ENCODE assay signal across 30 cellular contexts in the genomic region with DNA sequence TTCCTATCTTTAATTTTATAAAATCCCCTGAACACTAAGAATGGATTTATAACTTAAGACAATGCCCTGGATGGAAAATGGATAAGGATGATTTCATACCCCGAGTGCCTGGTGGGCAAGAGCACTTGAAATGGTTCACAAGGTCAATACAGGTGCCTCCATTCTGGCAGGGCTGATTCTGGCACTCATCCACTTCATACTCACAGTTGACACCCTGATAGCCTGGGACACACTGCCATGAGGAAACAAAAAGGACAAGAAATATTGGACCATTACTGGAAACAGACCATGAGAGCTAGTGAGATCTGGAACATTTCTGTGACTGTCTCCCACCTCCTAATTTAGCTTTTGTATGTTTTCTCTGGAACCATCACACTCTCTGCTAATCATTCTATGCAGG. TPM values are rescaled to one million over a fixed set of nuclear protein-coding genes. Genes with fewer than 3 reads are reported as not detected.
DNase-seq lines count a peak whose midpoint lies in the region; ATAC-seq, FAIRE-seq and TF ChIP-seq lines count a peak whose summit lies in the region.
"Had no signal": no experiment of that assay in that cellular context is flagged by ENCODE, and none has a peak within 500 bp of the region (broad histone marks: within the 10 kb centered on the region; RNA-seq: fewer than 3 reads in every experiment).

No MANE protein-coding gene starts in this region.

- H3K4me1 Mint-ChIP-seq in astrocyte (ENCODE audit: low read depth, unreplicated experiment) = peaks cover 4% of the 10 kb centered on the region
- H3K4me1 Mint-ChIP-seq: CD14-positive monocyte; CD8-positive, alpha-beta memory T cell had no signal

- no peaks in the 10 kb centered on the region for H3K27me3 Mint-ChIP-seq in astrocyte (ENCODE audit: low read depth, unreplicated experiment)
- H3K27me3 Mint-ChIP-seq: CD8-positive, alpha-beta memory T cell; IgD-negative memory B cell had no signal

- TF ChIP-seq CTCF in heart left ventricle (IDR thresholded peaks at IDR 0.05) (no peak), astrocyte (IDR thresholded peaks at IDR 0.05; ENCODE audit: insufficient read depth, low read depth, low read length) (no peak)

- no peaks in the 10 kb centered on the region for H4K20me1 ChIP-seq in astrocyte (ENCODE audit: insufficient read depth, low read length)

- no peaks in the 10 kb centered on the region for H3K9me3 Mint-ChIP-seq in astrocyte (ENCODE audit: unreplicated experiment)

- no peaks in the 10 kb centered on the region for H3K27me3 ChIP-seq in heart left ventricle
- H3K27me3 ChIP-seq in astrocyte (ENCODE audit: insufficient read depth, low read length) = no peaks in the 10 kb centered on the region

- no peak for TF ChIP-seq POLR2A in heart left ventricle (IDR thresholded peaks at IDR 0.05)

- H3K4me3 ChIP-seq in heart left ventricle (no peak overlapping the region), astrocyte (ENCODE audit: insufficient read depth, low read depth, low read length) (no peak overlapping the region)
- H3K4me3 ChIP-seq: PC-9 had no signal

- H3K79me2 ChIP-seq in astrocyte (ENCODE audit: insufficient read depth, low read length) = no peaks in the 10 kb centered on the region

- H3K36me3 Mint-ChIP-seq in astrocyte (ENCODE audit: low read depth, unreplicated experiment) = peaks cover 49% of the 10 kb centered on the region

- H3K36me3 ChIP-seq in heart left ventricle = peaks cover 0 to 92% (median 76%) of the 10 kb centered on the region in 9 donors
- H3K36me3 ChIP-seq in astrocyte (ENCODE audit: insufficient read depth, low read length) = peaks cover 50% of the 10 kb centered on the region
- H3K36me3 ChIP-seq: BE2C had no signal

- H3K4me3 Mint-ChIP-seq in astrocyte (ENCODE audit: unreplicated experiment) = no peak overlapping the region
- H3K4me3 Mint-ChIP-seq: CD14-positive monocyte; CD8-positive, alpha-beta memory T cell; IgD-negative memory B cell had no signal

- H3K4me2 ChIP-seq in astrocyte (ENCODE audit: low read length) = no peak overlapping the region
- H3K4me2 ChIP-seq: KMS-11, PC-9 had no signal

- ATAC-seq in heart left ventricle (peak in 3 of 4 donors; percentile 61 to 72 (median 71)), Right ventricle myocardium inferior (no peak), HG03469 (IDR thresholded peaks at IDR 0.05; ENCODE audit: unreplicated experiment) (no peak)

- intact Hi-C loops in heart left ventricle (cut with DNase I) = no loop called here
- intact Hi-C loops in Right ventricle myocardium inferior (cut with DNase I) = no loop called here

- H3K9me3 ChIP-seq in heart left ventricle = peaks cover 0 to 15% (median 0%) of the 10 kb centered on the region in 12 donors
- no peaks in the 10 kb centered on the region for H3K9me3 ChIP-seq in astrocyte (ENCODE audit: insufficient read depth, low read depth, low read length)
- H3K9me3 ChIP-seq: BE2C had no signal

- FAIRE-seq in astrocyte (lab: Jason Lieb, UNC) = no peak
- peak; percentile 44 for FAIRE-seq in urothelium cell line (lab: Jason Lieb, UNC)
- FAIRE-seq: GM19239, H1 had no signal

- 40 to 50% (median 47%) methylated on average over 1 of the region's 1 CpG for WGBS in heart left ventricle, 4 donors

- H2AFZ ChIP-seq in astrocyte (ENCODE audit: low read depth, low read length) = no peak overlapping the region
- H2AFZ ChIP-seq: PC-9 had no signal

- H3K27ac Mint-ChIP-seq in astrocyte (ENCODE audit: unreplicated experiment) = peak overlapping the region; percentile 43

- H3K4me1 ChIP-seq in heart left ventricle = peaks cover 0 to 20% (median 3%) of the 10 kb centered on the region in 12 donors
- no peaks in the 10 kb centered on the region for H3K4me1 ChIP-seq in astrocyte (ENCODE audit: insufficient read depth, low read length)
- H3K4me1 ChIP-seq: BE2C had no signal

- no peak overlapping the region for H3K9ac ChIP-seq in astrocyte (ENCODE audit: low read length)
- H3K9ac ChIP-seq: KMS-11 had no signal

- DNase-seq in NCI-H1105 (lab: John Stamatoyannopoulos, UW) (peak; percentile 5), NCI-H1105 treated with DMSO at 0.1 percent for 48 hours (lab: John Stamatoyannopoulos, UW) (no peak), heart left ventricle (peak in 1 of 5 donors; percentile 40), Right ventricle myocardium inferior (ENCODE audit: missing footprints) (no peak), astrocyte (ENCODE audit: low read depth) (no peak), urothelium cell line (ENCODE audit: low spot score) (no peak), NCI-H2196 treated with DMSO at 0.1 percent for 48 hours (lab: John Stamatoyannopoulos, UW; ENCODE audit: unreplicated experiment) (no peak)
- DNase-seq: 8988T; ACHN; BE2C; Calu3; CD8-positive, alpha-beta memory T cell; HCEC 1CT; NCI-H1048; NCI-H146; NCI-H1930; NCI-H2171; NCI-H446; NCI-H524 treated with DMSO at 0.1 percent for 48 hours; NCI-H774; PC-9 had no signal

- H3K27ac ChIP-seq in heart left ventricle (peak overlapping the region in 1 of 12 donors; percentile 7), astrocyte (ENCODE audit: low read depth, low read length) (no peak overlapping the region)
- H3K27ac ChIP-seq: HL-60, KMS-11, PC-9 had no signal

RNA-seq across cellular contexts. Expression of a gene that starts 39.1 kb away (rescaled TPM):
- total RNA-seq in heart left ventricle (not detected), Right ventricle myocardium inferior (not detected), astrocyte (not detected in 2 replicates)
- not detected for polyA plus RNA-seq in heart left ventricle
- total RNA-seq: Calu3; CD8-positive, alpha-beta memory T cell; H1; PC-9; RPMI7951; SK-MEL-5 had no signal
- polyA plus RNA-seq: CD14-positive monocyte; CD8-positive, alpha-beta memory T cell; H1; IgD-negative memory B cell had no signal

Comparison
In these comparisons a context has a peak if more than half of its experiments do, and no peak if none do; other contexts are left out.
1. ATAC-seq: peak in heart left ventricle (3 of 4); none in Right ventricle myocardium inferior (single experiment) and HG03469 (single experiment).